In genomic region chr7:102745494-102746288, GRCh38 we compare ENCODE assay signal across 7 cellular contexts. TPM values are rescaled to one million over a fixed set of nuclear protein-coding genes. Genes with fewer than 3 reads are reported as not detected.
DNase-seq lines count a peak whose midpoint lies in the region; ATAC-seq, FAIRE-seq and TF ChIP-seq lines count a peak whose summit lies in the region.
"Not testable (repeated sequence)": the region's sequence is repeated elsewhere in the genome, so short reads cannot be mapped to it uniquely, and the experiment has no call there.

No MANE protein-coding gene starts in this region.

- not testable (repeated sequence) for H2AFZ ChIP-seq in GM12878 (ENCODE audit: control insufficient read depth, low read depth, low read length)

- 24% methylated on average over 4 of the region's 4 CpGs for WGBS in GM12878 (ENCODE audit: insufficient coverage, insufficient replicate concordance, low lambda C conversion rate, missing lambda C conversion rate)

- POLR2A ChIA-PET in CD8-positive, alpha-beta T cell (lab: Charles Lee); GM12878 (lab: Charles Lee): not testable (repeated sequence)
- POLR2A ChIA-PET in Panc1 (lab: Charles Lee): interaction anchor here (0.6 kb wide), 1 partner anchor 41 kb away, joined by 3 read pairs; no protein-coding TSS in a partner anchor

- H3K36me3 ChIP-seq in CD8-positive, alpha-beta T cell (ENCODE audit: insufficient read depth, low read length); Panc1 (ENCODE audit: control insufficient read depth, insufficient read depth, low read length); GM12878 (ENCODE audit: control insufficient read depth in 2 of 2, insufficient read depth in 2 of 2, low read length in 1 of 2): not testable (repeated sequence)

- not testable (repeated sequence) for H3K4me3 Mint-ChIP-seq in CD8-positive, alpha-beta T cell

- H3K4me3 ChIP-seq in CD8-positive, alpha-beta T cell (ENCODE audit: low read depth, low read length); Panc1 (ENCODE audit: low read depth in 2 of 2, low read length in 2 of 2); GM12878: not testable (repeated sequence)

- H3K9ac ChIP-seq in GM12878 (ENCODE audit: control insufficient read depth, insufficient read depth, low read length): not testable (repeated sequence)

- not testable (repeated sequence) for H3K27me3 Mint-ChIP-seq in CD8-positive, alpha-beta T cell (ENCODE audit: low read depth)

- TF ChIP-seq CTCF in CD8-positive, alpha-beta T cell (IDR thresholded peaks at IDR 0.05): peak; percentile 22
- not testable (repeated sequence) for TF ChIP-seq CTCF in Panc1 (IDR thresholded peaks at IDR 0.05); GM12878 (IDR thresholded peaks at IDR 0.05 in 2 of 3, conservative IDR thresholded peaks at IDR 0.05 in 1 of 3; ENCODE audit: control insufficient read depth in 2 of 3, extremely low read depth in 1 of 3, insufficient read depth in 1 of 3, low read depth in 3 of 3, low read length in 3 of 3)

- TF ChIP-seq RAD21 in GM12878 (IDR thresholded peaks at IDR 0.05; ENCODE audit: insufficient read depth, low read depth, low read length): peak; percentile 43

- not testable (repeated sequence) for TF ChIP-seq EP300 in GM12878 (IDR thresholded peaks at IDR 0.05; ENCODE audit: borderline replicate concordance in 1 of 2, control insufficient read depth in 1 of 2, low read depth in 2 of 2, low read length in 2 of 2)

- H3K27ac Mint-ChIP-seq in CD8-positive, alpha-beta T cell: not testable (repeated sequence)

- intact Hi-C loops in CD8-positive, alpha-beta T cell (cut with DNase I, micrococcal nuclease): loop anchor here in 1 of 2 experiments (5.0 kb wide), 2 partner anchors 327 to 402 kb away; partner anchors contain the start of genes FBXL13 and NAPEPLD
- intact Hi-C loops in Panc1 (cut with micrococcal nuclease; ENCODE audit: unreplicated experiment): not testable (repeated sequence)
- intact Hi-C loops in GM12878 (cut with micrococcal nuclease; ENCODE audit: unreplicated experiment): loop anchor here (5.0 kb wide), 2 partner anchors 322 to 662 kb away; no protein-coding TSS in a partner anchor

- H3K4me1 Mint-ChIP-seq in CD8-positive, alpha-beta T cell (ENCODE audit: low read depth): peaks cover 16% of the 10 kb centered on the region

- not testable (repeated sequence) for H3K27me3 ChIP-seq in CD8-positive, alpha-beta T cell (ENCODE audit: insufficient read depth, low read length); Panc1 (ENCODE audit: control insufficient read depth, insufficient read depth, low read length); GM12878 (replicated peaks in 1 of 2; ENCODE audit: control insufficient read depth in 2 of 2, insufficient read depth in 2 of 2, low read length in 1 of 2)

- H3K9me3 ChIP-seq in CD8-positive, alpha-beta T cell (ENCODE audit: low read length); Panc1 (ENCODE audit: control insufficient read depth, insufficient read depth, low read depth, low read length); GM12878 (replicated peaks; ENCODE audit: control insufficient read depth, insufficient read depth, low read length): not testable (repeated sequence)

- not testable (repeated sequence) for H3K79me2 ChIP-seq in GM12878 (ENCODE audit: control insufficient read depth, insufficient read depth, low read length)

- not testable (repeated sequence) for H3K4me1 ChIP-seq in CD8-positive, alpha-beta T cell (ENCODE audit: insufficient read depth, low read length); Panc1 (ENCODE audit: control insufficient read depth, insufficient read depth, low read length); GM12878 (ENCODE audit: control insufficient read depth, insufficient read depth, low read length)

- H3K4me2 ChIP-seq in GM12878 (ENCODE audit: control insufficient read depth, insufficient read depth): not testable (repeated sequence)

- SMC1A ChIA-PET in GM12878 (lab: Charles Lee; ENCODE audit: uncharacterized antibody, unreplicated experiment): not testable (repeated sequence)

- not testable (repeated sequence) for H3K9me3 Mint-ChIP-seq in CD8-positive, alpha-beta T cell

- RAD21 ChIA-PET in GM12878 (lab: Charles Lee; ENCODE audit: unreplicated experiment): not testable (repeated sequence)

- CTCF ChIA-PET in CD8-positive, alpha-beta T cell (lab: Charles Lee); Panc1 (lab: Charles Lee); GM12878 (lab: Yijun Ruan, JAX): not testable (repeated sequence)

- not testable (repeated sequence) for ATAC-seq in CD8-positive, alpha-beta T cell; Panc1; GM12878

- H3K27ac ChIP-seq in CD8-positive, alpha-beta T cell (ENCODE audit: low read depth, low read length); Panc1 (ENCODE audit: low read length); GM12878 (ENCODE audit: control insufficient read depth, insufficient read depth): not testable (repeated sequence)

- FAIRE-seq in GM12878 (lab: Jason Lieb, UNC): peak; percentile 91

- not testable (repeated sequence) for TF ChIP-seq POLR2A in GM12878 (IDR thresholded peaks at IDR 0.05; ENCODE audit: low read depth, low read length)

- in situ Hi-C loops in Panc1 (cut with HindIII; ENCODE audit: low pct_unique_long_range_greater_than_20kb, low sequenced_read_pairs): not testable (repeated sequence)
- in situ Hi-C loops in GM12878 (cut with MboI): loop anchor here (10.0 kb wide), 1 partner anchor 51 kb away; no protein-coding TSS in a partner anchor

- not testable (repeated sequence) for H3K36me3 Mint-ChIP-seq in CD8-positive, alpha-beta T cell

- not testable (repeated sequence) for DNase-seq in CD8-positive, alpha-beta T cell; GM12878 (ENCODE audit: low read depth, low spot score)
- DNase-seq in HT-29 (ENCODE audit: low spot score) (peak; percentile 30), NCI-H1105 treated with DMSO at 0.1 percent for 48 hours (lab: John Stamatoyannopoulos, UW) (peak; percentile 15), Panc1 (ENCODE audit: low read depth, low spot score) (peak; percentile 2), fibroblast of gingiva (ENCODE audit: low read depth) (peak; percentile 1), kidney tubule cell (ENCODE audit: low spot score) (peak; percentile 5)

- not testable (repeated sequence) for BruUV-seq in Panc1 (replicated peaks; lab: Mats Ljungman, UMichigan); GM12878 (replicated peaks; lab: Mats Ljungman, UMichigan)

- not testable (repeated sequence) for H4K20me1 ChIP-seq in GM12878 (ENCODE audit: control insufficient read depth, insufficient read depth)

TF ChIP-seq in GM12878, 131 proteins besides CTCF, POLR2A, EP300 and RAD21:
- peak; percentile 39; the same call in 1 of the 2 replicates for TF ChIP-seq SMC3 (IDR thresholded peaks at IDR 0.05; ENCODE audit: borderline replicate concordance, low read length)

RNA-seq across cellular contexts. Expression of gene FAM185A, which starts 3.1 kb away (rescaled TPM):
- total RNA-seq in CD8-positive, alpha-beta T cell: 1 to 10 TPM; 1.6 to 1.7 TPM
- total RNA-seq in HT-29 (2014; rRNA removed; shearing (Covaris generic)): 12.0 and 19.6 TPM in 2 replicates
- 8.9 TPM for total RNA-seq in Panc1 (2021; ENCODE audit: unreplicated experiment)
- polyA plus RNA-seq in Panc1 (2012; ENCODE audit: insufficient read length): 5.7 TPM
- total RNA-seq in GM12878 (2013; cell fraction: nucleolus; rRNA removed): 47.0 and 52.3 TPM in 2 replicates
- 12.8 and 14.9 TPM in 2 replicates for total RNA-seq in GM12878 (2014; rRNA removed)
- 7.8 and 11.6 TPM in 2 replicates for total RNA-seq in GM12878 (2014; rRNA removed; fragmentation: Illumina TruSeq; extraction: Trizol)
- total RNA-seq in GM12878 (2021): 8.0 and 10.3 TPM in 2 replicates
- 2.5 TPM for polyA plus RNA-seq in GM12878 (2011; ENCODE audit: low read depth)
- polyA plus RNA-seq in GM12878 (2011; rRNA removed): 9.1 and 14.5 TPM in 2 replicates
- 5.3 and 8.6 TPM in 2 replicates for polyA plus RNA-seq in GM12878 (2011; cell fraction: cytosol; rRNA removed)
- 12.7 and 18.3 TPM in 2 replicates for polyA plus RNA-seq in GM12878 (2011; cell fraction: nucleus; rRNA removed)
- 4.5 and 4.7 TPM in 2 replicates for polyA plus RNA-seq in GM12878 (2012)
- 7.1 and 12.7 TPM in 2 replicates for polyA plus RNA-seq in GM12878 (2014; fragmentation: Illumina TruSeq; extraction: Trizol)
- polyA plus RNA-seq in GM12878 (2014; fragmentation: Nextera tagmentation; extraction: Ambion mirVana): 1 to 10 TPM; 1.9 to 2.2 TPM
- 9.6 TPM in 2 replicates for polyA plus RNA-seq in GM12878 (2014; rRNA removed)
- polyA plus RNA-seq in GM12878 (2016; fragmentation: Nextera tagmentation; extraction: Ambion mirVana): 10 to 100 TPM in 1 of 2 experiments, 1 to 10 TPM in 1; 9.7 to 10.7 TPM
- polyA minus RNA-seq in GM12878 (2011; rRNA and poly(A)+ RNA removed): 8.0 and 10.4 TPM in 2 replicates
- polyA minus RNA-seq in GM12878 (2011; cell fraction: cytosol; rRNA and poly(A)+ RNA removed): 2.6 and 2.9 TPM in 2 replicates
- polyA minus RNA-seq in GM12878 (2011; cell fraction: nucleus; rRNA and poly(A)+ RNA removed): 18.7 and 37.0 TPM in 2 replicates
